8 cellular contexts compared by ENCODE assay signal in genomic region chr15:38129531-38130199, GRCh38.
A peak's percentile ranks its signal among the peaks of the same experiment; 100 is the strongest.
DNase-seq lines count a peak whose midpoint lies in the region; ATAC-seq and TF ChIP-seq lines count a peak whose summit lies in the region.

No MANE protein-coding gene starts in this region.

- peak in 1 of 2 donors; percentile 20 for TF ChIP-seq POLR2A in heart left ventricle (IDR thresholded peaks at IDR 0.05)

- DNase-seq in AG08396 (ENCODE audit: low spot score) (peak; percentile 74), adipocyte (ENCODE audit: low read depth) (peak; percentile 96), heart left ventricle (peak in 4 of 5 donors; percentile 72 to 86 (median 76)), sciatic nerve (ENCODE audit: low spot score) (peak; percentile 84), activated gamma-delta T cell treated with Interleukin-2 at 50 U/mL for 16 hours (no peak), NCI-H146 (lab: John Stamatoyannopoulos, UW) (no peak)

- TF ChIP-seq CTCF in heart left ventricle (IDR thresholded peaks at IDR 0.05) = no peak

- 27 to 50% (median 40%) methylated on average over 12 of the region's 12 CpGs for WGBS in heart left ventricle, 4 donors

- ATAC-seq in GM19043 (IDR thresholded peaks at IDR 0.05; ENCODE audit: low read depth, unreplicated experiment) = peak; percentile 62
- peak; percentile 78 for ATAC-seq in HG03432 (IDR thresholded peaks at IDR 0.05; ENCODE audit: unreplicated experiment)
- ATAC-seq in heart left ventricle = peak; percentile 75 to 89 (median 85)
- ATAC-seq in sciatic nerve = peak; percentile 88

- no peaks in the 10 kb centered on the region for H3K9me3 ChIP-seq in adipocyte (ENCODE audit: control insufficient read depth, low read length)
- H3K9me3 ChIP-seq in heart left ventricle = no peaks in the 10 kb centered on the region

- H3K27ac ChIP-seq in heart left ventricle = peak overlapping the region; percentile 20 to 94 (median 79)

- H3K4me3 ChIP-seq in adipocyte (ENCODE audit: low read length) (peak overlapping the region; percentile 83), heart left ventricle (peak overlapping the region in 9 of 12 donors; percentile 15 to 45 (median 26))

- H3K9ac ChIP-seq in adipocyte (ENCODE audit: low read length) = peak overlapping the region; percentile 87

- H3K4me1 ChIP-seq in adipocyte (ENCODE audit: control insufficient read depth, insufficient read depth, low read length) (peaks cover 39% of the 10 kb centered on the region), heart left ventricle (peaks cover 0 to 63% (median 17%) of the 10 kb centered on the region in 12 donors)

- H3K36me3 ChIP-seq in adipocyte (ENCODE audit: control insufficient read depth, insufficient read depth, low read length, severe bottlenecking) (no peaks in the 10 kb centered on the region), heart left ventricle (no peaks in the 10 kb centered on the region)

- no peaks in the 10 kb centered on the region for H3K27me3 ChIP-seq in adipocyte (replicated peaks; ENCODE audit: control insufficient read depth, insufficient read depth, low read length)
- H3K27me3 ChIP-seq in heart left ventricle = no peaks in the 10 kb centered on the region

- intact Hi-C loops in heart left ventricle (cut with DNase I) (loop anchor here in 2 of 10 donors (5.0 kb wide), 2 partner anchors 57 to 123 kb away; partner anchors contain the start of gene SPRED1 (in 1 of the 2)), sciatic nerve (cut with DNase I) (no loop called here)

Comparison
In these comparisons a context has a peak if more than half of its experiments do, and no peak if none do; other contexts are left out.
1. DNase-seq: peak in AG08396 (single experiment), adipocyte (single experiment), heart left ventricle (4 of 5) and sciatic nerve (single experiment); none in activated gamma-delta T cell treated with Interleukin-2 at 50 U/mL for 16 hours (single experiment) and NCI-H146 (single experiment).
2. Peak in every context shown above with its lines, with median percentiles within 50 percentile points of each other: ATAC-seq.